25 cellular contexts compared by ENCODE assay signal in the genomic region with DNA sequence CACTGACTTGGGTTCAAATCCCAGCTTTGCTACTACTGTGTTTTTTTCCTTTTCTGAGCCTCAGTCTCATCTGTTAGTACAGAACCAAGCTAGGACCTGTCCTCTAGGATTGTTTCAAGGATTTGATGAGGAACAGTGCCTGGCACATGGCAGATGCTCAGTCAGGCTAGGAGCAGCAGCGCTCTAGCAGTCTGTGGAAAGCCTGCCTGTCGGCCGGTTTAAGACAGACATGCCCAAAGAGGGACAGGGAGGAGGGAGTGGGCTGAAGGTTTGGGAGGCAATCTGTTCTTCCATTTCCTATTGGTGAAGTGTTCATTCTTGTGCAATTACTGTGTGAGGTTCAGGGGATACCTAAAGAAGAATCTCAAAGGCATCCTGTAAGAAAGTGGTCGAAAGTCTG.
"Had no signal": no experiment of that assay in that cellular context is flagged by ENCODE, and none has a peak within 500 bp of the region (broad histone marks: within the 10 kb centered on the region; RNA-seq: fewer than 3 reads in every experiment).

No MANE protein-coding gene starts in this region.

- ATAC-seq: foreskin keratinocyte; gastroesophageal sphincter; heart left ventricle; left cardiac atrium; left lung; naive thymus-derived CD4-positive, alpha-beta T cell; right lobe of liver; stimulated activated effector memory CD8-positive, alpha-beta T cell treated with anti-CD3 and anti-CD28 coated beads, Interleukin-12 subunit alpha, Interleukin-12 subunit beta, amount 100 ng/mL, for 72 hours had no signal

- H3K27ac Mint-ChIP-seq: dendritic cell treated with granulocyte-macrophage colony-stimulating factor and Interleukin-4, amounts not matched to agents 40 ng/mL and 50 ng/mL, for 4 days; naive thymus-derived CD4-positive, alpha-beta T cell; nephron; progenitor cell of endocrine pancreas; type B pancreatic cell had no signal

- H3K36me3 Mint-ChIP-seq: naive thymus-derived CD4-positive, alpha-beta T cell; stimulated activated effector memory CD8-positive, alpha-beta T cell treated with anti-CD3 and anti-CD28 coated beads, Interleukin-12 subunit alpha, Interleukin-12 subunit beta, amount 100 ng/mL, for 72 hours; type B pancreatic cell had no signal

- H3K4me3 Mint-ChIP-seq: dendritic cell treated with granulocyte-macrophage colony-stimulating factor and Interleukin-4, amounts not matched to agents 40 ng/mL and 50 ng/mL, for 4 days; naive thymus-derived CD4-positive, alpha-beta T cell; nephron; stimulated activated effector memory CD8-positive, alpha-beta T cell treated with anti-CD3 and anti-CD28 coated beads, Interleukin-12 subunit alpha, Interleukin-12 subunit beta, amount 100 ng/mL, for 72 hours; type B pancreatic cell had no signal

- DNase-seq: colonic mucosa; effector CD8-positive, alpha-beta T cell; foreskin keratinocyte; heart left ventricle; left cardiac atrium; left lung; mesenchymal stem cell; midbrain; naive thymus-derived CD4-positive, alpha-beta T cell; right lobe of liver; stimulated activated CD4-positive, alpha-beta T cell treated with anti-CD3 and anti-CD28 coated beads, Interleukin-12 subunit alpha, Interleukin-12 subunit beta, amount 100 ng/mL, for 4 hours; stimulated activated CD4-positive, alpha-beta T cell treated with anti-CD3 and anti-CD28 coated beads, Interleukin-1b, Interleukin-23, amount 100 ng/mL, for 48 hours; stimulated activated CD4-positive, alpha-beta T cell treated with anti-CD3 and anti-CD28 coated beads, Interleukin-4, amount 100 ng/mL, for 24 hours; stimulated activated naive CD4-positive, alpha-beta T cell treated with Interleukin-2 at 50 U/mL for 16 hours; stomach; testis; tibial artery had no signal

- H3K27me3 Mint-ChIP-seq: type B pancreatic cell had no signal

- H3K9me3 ChIP-seq: colonic mucosa, esophagus muscularis mucosa, gastroesophageal sphincter, heart left ventricle, left lung, neutrophil, right lobe of liver, stomach, testis, tibial artery had no signal

- H3K9me3 Mint-ChIP-seq: dendritic cell treated with granulocyte-macrophage colony-stimulating factor and Interleukin-4, amounts not matched to agents 40 ng/mL and 50 ng/mL, for 4 days; naive thymus-derived CD4-positive, alpha-beta T cell; stimulated activated effector memory CD8-positive, alpha-beta T cell treated with anti-CD3 and anti-CD28 coated beads, Interleukin-12 subunit alpha, Interleukin-12 subunit beta, amount 100 ng/mL, for 72 hours had no signal
